21 cellular contexts compared by ENCODE assay signal in genomic region chr10:131221632-131222277, GRCh38.
"Had no signal": no experiment of that assay in that cellular context is flagged by ENCODE, and none has a peak within 500 bp of the region (broad histone marks: within the 10 kb centered on the region; RNA-seq: fewer than 3 reads in every experiment).

No MANE protein-coding gene starts in this region.

- H3K4me1 ChIP-seq: heart left ventricle, neural progenitor cell, psoas muscle, tibial nerve, upper lobe of left lung had no signal

- H3K9me3 ChIP-seq: heart left ventricle, ovary, psoas muscle, thoracic aorta, tibial nerve, upper lobe of left lung had no signal

- H3K27me3 ChIP-seq: hepatocyte, neural progenitor cell, ovary, tibial nerve, upper lobe of left lung had no signal

- ATAC-seq: heart left ventricle; naive thymus-derived CD4-positive, alpha-beta T cell; psoas muscle; right cardiac atrium; stimulated activated naive B cell treated with anti-CD40 and anti-IgM and Interleukin-4, amounts not matched to agents 10 μg/mL and 1 μg/mL and 100 μg/mL, for 72 hours had no signal

- DNase-seq: effector CD4-positive, alpha-beta T cell; kidney glomerular epithelial cell; mammary epithelial cell; mesendoderm; midbrain; naive thymus-derived CD4-positive, alpha-beta T cell; nucleus accumbens; ovary; right cardiac atrium; stimulated activated CD4-positive, alpha-beta T cell treated with anti-CD3 and anti-CD28 coated beads, Interleukin-15, amount 100 ng/mL, for 24 hours; stimulated activated CD4-positive, alpha-beta T cell treated with anti-CD3 and anti-CD28 coated beads, Interleukin-2, amount 100 ng/mL, for 48 hours; stimulated activated naive B cell treated with anti-CD40 and anti-IgM and Interleukin-4, amounts not matched to agents 10 μg/mL and 1 μg/mL and 100 μg/mL, for 72 hours; upper lobe of left lung had no signal

- H3K9ac ChIP-seq: neural progenitor cell had no signal

- H3K27ac ChIP-seq: dorsolateral prefrontal cortex, heart left ventricle, hepatocyte, neural progenitor cell, ovary, psoas muscle, skin epidermis, thoracic aorta, tibial nerve, upper lobe of left lung had no signal

- H2AFZ ChIP-seq: hepatocyte, neural progenitor cell had no signal

- H3K36me3 ChIP-seq: heart left ventricle, neural progenitor cell, ovary, thoracic aorta, tibial nerve, upper lobe of left lung had no signal

- H3K4me3 ChIP-seq: dorsolateral prefrontal cortex, heart left ventricle, hepatocyte, neural progenitor cell, ovary, psoas muscle, skin epidermis, thoracic aorta, tibial nerve, upper lobe of left lung had no signal

- H3K4me2 ChIP-seq: hepatocyte, neural progenitor cell had no signal
